ENCODE assay signal across 1 cellular context in the genomic region with DNA sequence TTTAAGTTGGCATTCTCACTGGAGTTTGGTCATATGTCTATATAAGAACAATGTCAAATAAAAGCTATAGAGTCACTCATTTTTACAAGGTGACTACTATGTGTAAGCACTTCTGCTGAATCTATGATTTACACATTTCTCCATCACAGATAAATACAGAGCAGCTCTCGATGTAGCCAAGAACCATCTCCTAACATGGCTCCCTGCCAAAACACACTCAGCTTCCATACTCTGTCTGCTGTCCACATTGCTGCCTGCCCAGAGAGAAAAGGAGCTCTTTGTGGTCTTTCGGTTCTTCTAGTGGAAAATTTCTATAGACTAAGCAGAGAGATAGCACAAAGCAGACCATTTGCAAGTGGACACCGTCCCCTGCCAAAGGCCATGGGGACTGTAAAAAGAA.
TF ChIP-seq lines count a peak whose summit lies in the region.

No MANE protein-coding gene starts in this region.

TF ChIP-seq in WTC11, 78 proteins besides CTCF, POLR2A, EP300 and RAD21 (continued from another document):
- TF ChIP-seq, protein P1, sequence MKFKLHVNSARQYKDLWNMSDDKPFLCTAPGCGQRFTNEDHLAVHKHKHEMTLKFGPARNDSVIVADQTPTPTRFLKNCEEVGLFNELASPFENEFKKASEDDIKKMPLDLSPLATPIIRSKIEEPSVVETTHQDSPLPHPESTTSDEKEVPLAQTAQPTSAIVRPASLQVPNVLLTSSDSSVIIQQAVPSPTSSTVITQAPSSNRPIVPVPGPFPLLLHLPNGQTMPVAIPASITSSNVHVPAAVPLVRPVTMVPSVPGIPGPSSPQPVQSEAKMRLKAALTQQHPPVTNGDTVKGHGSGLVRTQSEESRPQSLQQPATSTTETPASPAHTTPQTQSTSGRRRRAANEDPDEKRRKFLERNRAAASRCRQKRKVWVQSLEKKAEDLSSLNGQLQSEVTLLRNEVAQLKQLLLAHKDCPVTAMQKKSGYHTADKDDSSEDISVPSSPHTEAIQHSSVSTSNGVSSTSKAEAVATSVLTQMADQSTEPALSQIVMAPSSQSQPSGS (CRISPR knock-in tag; IDR thresholded peaks at IDR 0.05; ENCODE audit: borderline replicate concordance, low read depth) = no peak
- TF ChIP-seq, protein P2, sequence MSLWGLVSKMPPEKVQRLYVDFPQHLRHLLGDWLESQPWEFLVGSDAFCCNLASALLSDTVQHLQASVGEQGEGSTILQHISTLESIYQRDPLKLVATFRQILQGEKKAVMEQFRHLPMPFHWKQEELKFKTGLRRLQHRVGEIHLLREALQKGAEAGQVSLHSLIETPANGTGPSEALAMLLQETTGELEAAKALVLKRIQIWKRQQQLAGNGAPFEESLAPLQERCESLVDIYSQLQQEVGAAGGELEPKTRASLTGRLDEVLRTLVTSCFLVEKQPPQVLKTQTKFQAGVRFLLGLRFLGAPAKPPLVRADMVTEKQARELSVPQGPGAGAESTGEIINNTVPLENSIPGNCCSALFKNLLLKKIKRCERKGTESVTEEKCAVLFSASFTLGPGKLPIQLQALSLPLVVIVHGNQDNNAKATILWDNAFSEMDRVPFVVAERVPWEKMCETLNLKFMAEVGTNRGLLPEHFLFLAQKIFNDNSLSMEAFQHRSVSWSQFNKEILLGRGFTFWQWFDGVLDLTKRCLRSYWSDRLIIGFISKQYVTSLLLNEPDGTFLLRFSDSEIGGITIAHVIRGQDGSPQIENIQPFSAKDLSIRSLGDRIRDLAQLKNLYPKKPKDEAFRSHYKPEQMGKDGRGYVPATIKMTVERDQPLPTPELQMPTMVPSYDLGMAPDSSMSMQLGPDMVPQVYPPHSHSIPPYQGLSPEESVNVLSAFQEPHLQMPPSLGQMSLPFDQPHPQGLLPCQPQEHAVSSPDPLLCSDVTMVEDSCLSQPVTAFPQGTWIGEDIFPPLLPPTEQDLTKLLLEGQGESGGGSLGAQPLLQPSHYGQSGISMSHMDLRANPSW (CRISPR knock-in tag; conservative IDR thresholded peaks at IDR 0.05; ENCODE audit: low read depth) = no peak
- TF ChIP-seq JUN (CRISPR knock-in tag; IDR thresholded peaks at IDR 0.05) (no peak), JAZF1 (CRISPR knock-in tag; IDR thresholded peaks at IDR 0.05) (no peak), SMAD3 (CRISPR knock-in tag; IDR thresholded peaks at IDR 0.05; ENCODE audit: borderline replicate concordance) (no peak), KAT7 (CRISPR knock-in tag; IDR thresholded peaks at IDR 0.05; ENCODE audit: borderline replicate concordance) (no peak), EMX1 (CRISPR knock-in tag; IDR thresholded peaks at IDR 0.05) (no peak)
- TF ChIP-seq, protein P3, sequence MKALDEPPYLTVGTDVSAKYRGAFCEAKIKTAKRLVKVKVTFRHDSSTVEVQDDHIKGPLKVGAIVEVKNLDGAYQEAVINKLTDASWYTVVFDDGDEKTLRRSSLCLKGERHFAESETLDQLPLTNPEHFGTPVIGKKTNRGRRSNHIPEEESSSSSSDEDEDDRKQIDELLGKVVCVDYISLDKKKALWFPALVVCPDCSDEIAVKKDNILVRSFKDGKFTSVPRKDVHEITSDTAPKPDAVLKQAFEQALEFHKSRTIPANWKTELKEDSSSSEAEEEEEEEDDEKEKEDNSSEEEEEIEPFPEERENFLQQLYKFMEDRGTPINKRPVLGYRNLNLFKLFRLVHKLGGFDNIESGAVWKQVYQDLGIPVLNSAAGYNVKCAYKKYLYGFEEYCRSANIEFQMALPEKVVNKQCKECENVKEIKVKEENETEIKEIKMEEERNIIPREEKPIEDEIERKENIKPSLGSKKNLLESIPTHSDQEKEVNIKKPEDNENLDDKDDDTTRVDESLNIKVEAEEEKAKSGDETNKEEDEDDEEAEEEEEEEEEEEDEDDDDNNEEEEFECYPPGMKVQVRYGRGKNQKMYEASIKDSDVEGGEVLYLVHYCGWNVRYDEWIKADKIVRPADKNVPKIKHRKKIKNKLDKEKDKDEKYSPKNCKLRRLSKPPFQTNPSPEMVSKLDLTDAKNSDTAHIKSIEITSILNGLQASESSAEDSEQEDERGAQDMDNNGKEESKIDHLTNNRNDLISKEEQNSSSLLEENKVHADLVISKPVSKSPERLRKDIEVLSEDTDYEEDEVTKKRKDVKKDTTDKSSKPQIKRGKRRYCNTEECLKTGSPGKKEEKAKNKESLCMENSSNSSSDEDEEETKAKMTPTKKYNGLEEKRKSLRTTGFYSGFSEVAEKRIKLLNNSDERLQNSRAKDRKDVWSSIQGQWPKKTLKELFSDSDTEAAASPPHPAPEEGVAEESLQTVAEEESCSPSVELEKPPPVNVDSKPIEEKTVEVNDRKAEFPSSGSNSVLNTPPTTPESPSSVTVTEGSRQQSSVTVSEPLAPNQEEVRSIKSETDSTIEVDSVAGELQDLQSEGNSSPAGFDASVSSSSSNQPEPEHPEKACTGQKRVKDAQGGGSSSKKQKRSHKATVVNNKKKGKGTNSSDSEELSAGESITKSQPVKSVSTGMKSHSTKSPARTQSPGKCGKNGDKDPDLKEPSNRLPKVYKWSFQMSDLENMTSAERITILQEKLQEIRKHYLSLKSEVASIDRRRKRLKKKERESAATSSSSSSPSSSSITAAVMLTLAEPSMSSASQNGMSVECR (CRISPR knock-in tag; IDR thresholded peaks at IDR 0.05; ENCODE audit: borderline replicate concordance) = no peak
- TF ChIP-seq, protein P4, sequence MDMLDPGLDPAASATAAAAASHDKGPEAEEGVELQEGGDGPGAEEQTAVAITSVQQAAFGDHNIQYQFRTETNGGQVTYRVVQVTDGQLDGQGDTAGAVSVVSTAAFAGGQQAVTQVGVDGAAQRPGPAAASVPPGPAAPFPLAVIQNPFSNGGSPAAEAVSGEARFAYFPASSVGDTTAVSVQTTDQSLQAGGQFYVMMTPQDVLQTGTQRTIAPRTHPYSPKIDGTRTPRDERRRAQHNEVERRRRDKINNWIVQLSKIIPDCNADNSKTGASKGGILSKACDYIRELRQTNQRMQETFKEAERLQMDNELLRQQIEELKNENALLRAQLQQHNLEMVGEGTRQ (CRISPR knock-in tag; IDR thresholded peaks at IDR 0.05) = no peak
- TF ChIP-seq, protein P5, sequence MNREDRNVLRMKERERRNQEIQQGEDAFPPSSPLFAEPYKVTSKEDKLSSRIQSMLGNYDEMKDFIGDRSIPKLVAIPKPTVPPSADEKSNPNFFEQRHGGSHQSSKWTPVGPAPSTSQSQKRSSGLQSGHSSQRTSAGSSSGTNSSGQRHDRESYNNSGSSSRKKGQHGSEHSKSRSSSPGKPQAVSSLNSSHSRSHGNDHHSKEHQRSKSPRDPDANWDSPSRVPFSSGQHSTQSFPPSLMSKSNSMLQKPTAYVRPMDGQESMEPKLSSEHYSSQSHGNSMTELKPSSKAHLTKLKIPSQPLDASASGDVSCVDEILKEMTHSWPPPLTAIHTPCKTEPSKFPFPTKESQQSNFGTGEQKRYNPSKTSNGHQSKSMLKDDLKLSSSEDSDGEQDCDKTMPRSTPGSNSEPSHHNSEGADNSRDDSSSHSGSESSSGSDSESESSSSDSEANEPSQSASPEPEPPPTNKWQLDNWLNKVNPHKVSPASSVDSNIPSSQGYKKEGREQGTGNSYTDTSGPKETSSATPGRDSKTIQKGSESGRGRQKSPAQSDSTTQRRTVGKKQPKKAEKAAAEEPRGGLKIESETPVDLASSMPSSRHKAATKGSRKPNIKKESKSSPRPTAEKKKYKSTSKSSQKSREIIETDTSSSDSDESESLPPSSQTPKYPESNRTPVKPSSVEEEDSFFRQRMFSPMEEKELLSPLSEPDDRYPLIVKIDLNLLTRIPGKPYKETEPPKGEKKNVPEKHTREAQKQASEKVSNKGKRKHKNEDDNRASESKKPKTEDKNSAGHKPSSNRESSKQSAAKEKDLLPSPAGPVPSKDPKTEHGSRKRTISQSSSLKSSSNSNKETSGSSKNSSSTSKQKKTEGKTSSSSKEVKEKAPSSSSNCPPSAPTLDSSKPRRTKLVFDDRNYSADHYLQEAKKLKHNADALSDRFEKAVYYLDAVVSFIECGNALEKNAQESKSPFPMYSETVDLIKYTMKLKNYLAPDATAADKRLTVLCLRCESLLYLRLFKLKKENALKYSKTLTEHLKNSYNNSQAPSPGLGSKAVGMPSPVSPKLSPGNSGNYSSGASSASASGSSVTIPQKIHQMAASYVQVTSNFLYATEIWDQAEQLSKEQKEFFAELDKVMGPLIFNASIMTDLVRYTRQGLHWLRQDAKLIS (CRISPR knock-in tag; IDR thresholded peaks at IDR 0.05; ENCODE audit: borderline replicate concordance) = no peak
- TF ChIP-seq, protein P6, sequence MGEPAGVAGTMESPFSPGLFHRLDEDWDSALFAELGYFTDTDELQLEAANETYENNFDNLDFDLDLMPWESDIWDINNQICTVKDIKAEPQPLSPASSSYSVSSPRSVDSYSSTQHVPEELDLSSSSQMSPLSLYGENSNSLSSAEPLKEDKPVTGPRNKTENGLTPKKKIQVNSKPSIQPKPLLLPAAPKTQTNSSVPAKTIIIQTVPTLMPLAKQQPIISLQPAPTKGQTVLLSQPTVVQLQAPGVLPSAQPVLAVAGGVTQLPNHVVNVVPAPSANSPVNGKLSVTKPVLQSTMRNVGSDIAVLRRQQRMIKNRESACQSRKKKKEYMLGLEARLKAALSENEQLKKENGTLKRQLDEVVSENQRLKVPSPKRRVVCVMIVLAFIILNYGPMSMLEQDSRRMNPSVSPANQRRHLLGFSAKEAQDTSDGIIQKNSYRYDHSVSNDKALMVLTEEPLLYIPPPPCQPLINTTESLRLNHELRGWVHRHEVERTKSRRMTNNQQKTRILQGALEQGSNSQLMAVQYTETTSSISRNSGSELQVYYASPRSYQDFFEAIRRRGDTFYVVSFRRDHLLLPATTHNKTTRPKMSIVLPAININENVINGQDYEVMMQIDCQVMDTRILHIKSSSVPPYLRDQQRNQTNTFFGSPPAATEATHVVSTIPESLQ (CRISPR knock-in tag; IDR thresholded peaks at IDR 0.05) = no peak
